In genomic region chr19:7830272-7830771, GRCh38 we compare ENCODE assay signal across 8 cellular contexts. TPM values are rescaled to one million over a fixed set of nuclear protein-coding genes. Genes with fewer than 3 reads are reported as not detected.
DNase-seq lines count a peak whose midpoint lies in the region; ATAC-seq, FAIRE-seq and TF ChIP-seq lines count a peak whose summit lies in the region.

No MANE protein-coding gene starts in this region.

- CTCF ChIA-PET in GM12878 (lab: Yijun Ruan, JAX) = no interaction called here

- H3K27me3 ChIP-seq in heart right ventricle (peaks cover 0 to 3% (median 0%) of the 10 kb centered on the region in 7 donors), GM12878 (replicated peaks in 1 of 2; ENCODE audit: control insufficient read depth in 2 of 2, insufficient read depth in 2 of 2, low read length in 1 of 2) (no peaks in the 10 kb centered on the region), lung (ENCODE audit: control insufficient read depth, insufficient read depth) (no peaks in the 10 kb centered on the region)

- H3K9me3 ChIP-seq in heart right ventricle = no peaks in the 10 kb centered on the region
- H3K9me3 ChIP-seq in GM12878 (replicated peaks; ENCODE audit: control insufficient read depth, insufficient read depth, low read length) = no peaks in the 10 kb centered on the region; the same call in 2 of the 3 replicates
- H3K9me3 ChIP-seq in lung (ENCODE audit: control insufficient read depth in 2 of 2, insufficient read depth in 1 of 2, low read length in 1 of 2) = no peaks in the 10 kb centered on the region

- TF ChIP-seq POLR2A in GM12878 (IDR thresholded peaks at IDR 0.05; ENCODE audit: low read depth, low read length) = peak; percentile 49; the same call in 1 of the 2 replicates

- no TSS peak for BruUV-seq in GM12878 (replicated peaks; lab: Mats Ljungman, UMichigan)

- RAD21 ChIA-PET in GM12878 (lab: Charles Lee; ENCODE audit: unreplicated experiment) = no interaction called here

- POLR2A ChIA-PET in GM12878 (lab: Charles Lee) = interaction anchor here (0.6 kb wide), 1 partner anchor 21 kb away, joined by 3 read pairs; no protein-coding TSS in a partner anchor

- intact Hi-C loops in heart right ventricle (cut with DNase I) (no loop called here), left ventricle myocardium superior (cut with micrococcal nuclease) (no loop called here), GM12878 (cut with micrococcal nuclease; ENCODE audit: unreplicated experiment) (no loop called here)

- H3K4me3 ChIP-seq in heart right ventricle (peak overlapping the region; percentile 33 to 77 (median 71)), GM12878 (peak overlapping the region; percentile 55; the same call in 1 of the 2 replicates), lung (peak overlapping the region; percentile 67), urinary bladder (ENCODE audit: low read depth, low read length) (peak overlapping the region; percentile 92)

- SMC1A ChIA-PET in GM12878 (lab: Charles Lee; ENCODE audit: uncharacterized antibody, unreplicated experiment) = no interaction called here

- TF ChIP-seq CTCF in heart right ventricle (IDR thresholded peaks at IDR 0.05) (no peak), GM12878 (IDR thresholded peaks at IDR 0.05 in 2 of 3, conservative IDR thresholded peaks at IDR 0.05 in 1 of 3; ENCODE audit: control insufficient read depth in 2 of 3, extremely low read depth in 1 of 3, insufficient read depth in 1 of 3, low read depth in 3 of 3, low read length in 3 of 3) (no peak), lung (IDR thresholded peaks at IDR 0.05; ENCODE audit: control extremely low read depth, extremely low read depth) (no peak)

- TF ChIP-seq EP300 in GM12878 (IDR thresholded peaks at IDR 0.05; ENCODE audit: borderline replicate concordance in 1 of 2, control insufficient read depth in 1 of 2, low read depth in 2 of 2, low read length in 2 of 2) = no peak

- peaks cover 3 to 40% (median 24%) of the 10 kb centered on the region in 9 donors for H3K4me1 ChIP-seq in heart right ventricle
- H3K4me1 ChIP-seq in GM12878 (ENCODE audit: control insufficient read depth, insufficient read depth, low read length) = peaks cover 6% of the 10 kb centered on the region
- peaks cover 0 to 28% of the 10 kb centered on the region in 2 donors for H3K4me1 ChIP-seq in lung (ENCODE audit: control insufficient read depth in 2 of 2, insufficient read depth in 2 of 2, low read length in 2 of 2)
- H3K4me1 ChIP-seq in urinary bladder (ENCODE audit: insufficient read depth) = peaks cover 3% of the 10 kb centered on the region

- FAIRE-seq in GM12878 (lab: Jason Lieb, UNC) = no peak

- H3K79me2 ChIP-seq in GM12878 (ENCODE audit: control insufficient read depth, insufficient read depth, low read length) = no peaks in the 10 kb centered on the region

- H3K27ac ChIP-seq in heart right ventricle (peak overlapping the region in 5 of 10 donors; percentile 39 to 65 (median 58)), GM12878 (ENCODE audit: control insufficient read depth, insufficient read depth) (no peak overlapping the region), lung (ENCODE audit: low read depth in 1 of 2, low read length in 1 of 2) (peak overlapping the region in 1 of 2 donors; percentile 15), urinary bladder (ENCODE audit: low read depth) (no peak overlapping the region)

- H3K9ac ChIP-seq in GM12878 (ENCODE audit: control insufficient read depth, insufficient read depth, low read length) = peak overlapping the region; percentile 20; the same call in 1 of the 2 replicates

- 1 to 2% methylated on average over 26 to 53 of the region's 53 CpGs for WGBS in heart right ventricle, 2 donors
- under 1% methylated on average over 41 of the region's 53 CpGs for WGBS in GM12878 (ENCODE audit: insufficient coverage, insufficient replicate concordance, low lambda C conversion rate, missing lambda C conversion rate)
- WGBS in lung, 2 donors = 2 to 3% methylated on average over 36 to 53 of the region's 53 CpGs
- WGBS in urinary bladder = 2% methylated on average over 53 of the region's 53 CpGs

- no peak for TF ChIP-seq RAD21 in GM12878 (IDR thresholded peaks at IDR 0.05; ENCODE audit: insufficient read depth, low read depth, low read length)

- H3K36me3 ChIP-seq in heart right ventricle (no peaks in the 10 kb centered on the region), GM12878 (ENCODE audit: control insufficient read depth in 2 of 2, insufficient read depth in 2 of 2, low read length in 1 of 2) (no peaks in the 10 kb centered on the region), lung (ENCODE audit: control insufficient read depth in 2 of 2, insufficient read depth in 2 of 2, low read length in 2 of 2) (no peaks in the 10 kb centered on the region), urinary bladder (ENCODE audit: insufficient read depth) (no peaks in the 10 kb centered on the region)

- in situ Hi-C loops in GM12878 (cut with MboI) = no loop called here

- H2AFZ ChIP-seq in GM12878 (ENCODE audit: control insufficient read depth, low read depth, low read length) = no peak overlapping the region

- peak overlapping the region; percentile 71; the same call in 1 of the 2 replicates for H3K4me2 ChIP-seq in GM12878 (ENCODE audit: control insufficient read depth, insufficient read depth)

- no peaks in the 10 kb centered on the region for H4K20me1 ChIP-seq in GM12878 (ENCODE audit: control insufficient read depth, insufficient read depth)

- DNase-seq in heart right ventricle = peak in 1 of 2 donors; percentile 28
- DNase-seq in left ventricle myocardium superior = no peak
- no peak for DNase-seq in GM12878 (ENCODE audit: low read depth, low spot score)
- no peak for DNase-seq in lung (ENCODE audit: low spot score)
- no peak for DNase-seq in COR-L47 (lab: John Stamatoyannopoulos, UW)

- no peak for ATAC-seq in heart right ventricle
- no peak for ATAC-seq in left ventricle myocardium superior
- ATAC-seq in GM12878 = no peak
- no peak for ATAC-seq in lung (ENCODE audit: insufficient read depth, low FRiP score)
- no peak for ATAC-seq in GM21529 (IDR thresholded peaks at IDR 0.05; ENCODE audit: unreplicated experiment)
- ATAC-seq in HG03565 (IDR thresholded peaks at IDR 0.05; ENCODE audit: unreplicated experiment) = no peak

RNA-seq across cellular contexts. Expression of gene EVI5L, which starts 0.3 kb away (rescaled TPM):
- total RNA-seq in heart right ventricle (10 to 100 TPM; 16.8 to 26.3 (median 20.3) TPM), left ventricle myocardium superior (23.5 TPM), GM12878 (2014; rRNA removed) (8.2 and 8.8 TPM in 2 replicates), GM12878 (2014; rRNA removed; fragmentation: Illumina TruSeq; extraction: Trizol) (5.7 and 6.4 TPM in 2 replicates), GM12878 (2021) (11.6 and 13.8 TPM in 2 replicates), lung (10 to 100 TPM; 10.7 to 18.6 TPM), urinary bladder (7.8 TPM)
- polyA plus RNA-seq in heart right ventricle (10 to 100 TPM; 12.9 to 21.0 TPM), GM12878 (2011; rRNA removed) (1.9 and 4.3 TPM in 2 replicates), GM12878 (2014; fragmentation: Illumina TruSeq; extraction: Trizol) (3.4 and 5.5 TPM in 2 replicates), GM12878 (2014; fragmentation: Nextera tagmentation; extraction: Ambion mirVana) (under 1 TPM; 0.23 to 0.33 TPM), GM12878 (2014; rRNA removed) (10.4 and 10.8 TPM in 2 replicates), GM12878 (2016; fragmentation: Nextera tagmentation; extraction: Ambion mirVana) (1 to 10 TPM; 2.0 to 4.6 TPM), lung (10 to 100 TPM; 12.3 to 12.9 TPM), urinary bladder (21.1 TPM)
- total RNA-seq in GM12878 (2013; cell fraction: nucleolus; rRNA removed) = 11.0 and 11.1 TPM in 2 replicates
- 2.1 TPM for polyA plus RNA-seq in GM12878 (2011; ENCODE audit: low read depth)
- polyA plus RNA-seq in GM12878 (2011; cell fraction: cytosol; rRNA removed) = 7.1 and 7.3 TPM in 2 replicates
- 7.9 and 9.6 TPM in 2 replicates for polyA plus RNA-seq in GM12878 (2011; cell fraction: nucleus; rRNA removed)
- 5.7 and 6.0 TPM in 2 replicates for polyA plus RNA-seq in GM12878 (2012)
- polyA minus RNA-seq in GM12878 (2011; rRNA and poly(A)+ RNA removed) = 4.2 and 12.3 TPM in 2 replicates
- 1.3 and 2.2 TPM in 2 replicates for polyA minus RNA-seq in GM12878 (2011; cell fraction: cytosol; rRNA and poly(A)+ RNA removed)
- polyA minus RNA-seq in GM12878 (2011; cell fraction: nucleus; rRNA and poly(A)+ RNA removed) = 4.1 and 6.5 TPM in 2 replicates

RNA-seq across cellular contexts. Expression of gene PRR36, which starts 43.9 kb away (rescaled TPM):
- under 1 TPM in 1 of 10 donors, not detected in 9; 0.05 TPM for total RNA-seq in heart right ventricle
- polyA plus RNA-seq in heart right ventricle = under 1 TPM; 0.01 to 0.07 TPM
- 0.15 TPM for total RNA-seq in left ventricle myocardium superior
- total RNA-seq in GM12878 (2013; cell fraction: nucleolus; rRNA removed) = not detected in 2 replicates
- total RNA-seq in GM12878 (2014; rRNA removed) = not detected in 2 replicates
- total RNA-seq in GM12878 (2014; rRNA removed; fragmentation: Illumina TruSeq; extraction: Trizol) = not detected in 2 replicates
- 0.11 TPM in 1 of 2 replicates, not detected in the other for total RNA-seq in GM12878 (2021)
- not detected for polyA plus RNA-seq in GM12878 (2011; ENCODE audit: low read depth)
- polyA plus RNA-seq in GM12878 (2011; rRNA removed) = not detected in 2 replicates
- not detected in 2 replicates for polyA plus RNA-seq in GM12878 (2011; cell fraction: cytosol; rRNA removed)
- polyA plus RNA-seq in GM12878 (2011; cell fraction: nucleus; rRNA removed) = 0.03 TPM in 1 of 2 replicates, not detected in the other
- polyA plus RNA-seq in GM12878 (2012) = 0.08 and 0.14 TPM in 2 replicates
- not detected in 2 replicates for polyA plus RNA-seq in GM12878 (2014; fragmentation: Illumina TruSeq; extraction: Trizol)
- not detected for polyA plus RNA-seq in GM12878 (2014; fragmentation: Nextera tagmentation; extraction: Ambion mirVana)
- polyA plus RNA-seq in GM12878 (2014; rRNA removed) = 0.04 TPM in 1 of 2 replicates, not detected in the other
- polyA plus RNA-seq in GM12878 (2016; fragmentation: Nextera tagmentation; extraction: Ambion mirVana) = not detected
- not detected in 2 replicates for polyA minus RNA-seq in GM12878 (2011; rRNA and poly(A)+ RNA removed)
- not detected in 2 replicates for polyA minus RNA-seq in GM12878 (2011; cell fraction: cytosol; rRNA and poly(A)+ RNA removed)
- polyA minus RNA-seq in GM12878 (2011; cell fraction: nucleus; rRNA and poly(A)+ RNA removed) = not detected in 2 replicates
- total RNA-seq in lung = 1 to 10 TPM; 1.3 to 3.4 TPM
- under 1 TPM; 0.30 to 0.89 TPM for polyA plus RNA-seq in lung
- total RNA-seq in urinary bladder = 0.11 TPM
- polyA plus RNA-seq in urinary bladder = 0.10 TPM

RNA-seq across cellular contexts. Expression of gene LRRC8E, which starts 58.0 kb away (rescaled TPM):
- 1 to 10 TPM in 5 of 10 donors, under 1 TPM in 5; 0.33 to 3.3 (median 0.99) TPM for total RNA-seq in heart right ventricle
- polyA plus RNA-seq in heart right ventricle = 1 to 10 TPM in 1 of 2 donors, under 1 TPM in 1; 0.66 to 1.2 TPM
- total RNA-seq in left ventricle myocardium superior = 3.1 TPM
- total RNA-seq in GM12878 (2013; cell fraction: nucleolus; rRNA removed) = not detected in 2 replicates
- not detected in 2 replicates for total RNA-seq in GM12878 (2014; rRNA removed)
- not detected in 2 replicates for total RNA-seq in GM12878 (2014; rRNA removed; fragmentation: Illumina TruSeq; extraction: Trizol)
- 0.16 TPM in 1 of 2 replicates, not detected in the other for total RNA-seq in GM12878 (2021)
- 0.05 TPM for polyA plus RNA-seq in GM12878 (2011; ENCODE audit: low read depth)
- polyA plus RNA-seq in GM12878 (2011; rRNA removed) = 0.04 TPM in 1 of 2 replicates, not detected in the other
- not detected in 2 replicates for polyA plus RNA-seq in GM12878 (2011; cell fraction: cytosol; rRNA removed)
- not detected in 2 replicates for polyA plus RNA-seq in GM12878 (2011; cell fraction: nucleus; rRNA removed)
- 0.20 TPM in 1 of 2 replicates, not detected in the other for polyA plus RNA-seq in GM12878 (2012)
- polyA plus RNA-seq in GM12878 (2014; fragmentation: Illumina TruSeq; extraction: Trizol) = not detected in 2 replicates
- not detected for polyA plus RNA-seq in GM12878 (2014; fragmentation: Nextera tagmentation; extraction: Ambion mirVana)
- 0.11 and 0.32 TPM in 2 replicates for polyA plus RNA-seq in GM12878 (2014; rRNA removed)
- polyA plus RNA-seq in GM12878 (2016; fragmentation: Nextera tagmentation; extraction: Ambion mirVana) = under 1 TPM in 1 of 2 experiments, not detected in 1; 0.25 TPM
- polyA minus RNA-seq in GM12878 (2011; rRNA and poly(A)+ RNA removed) = not detected in 2 replicates
- polyA minus RNA-seq in GM12878 (2011; cell fraction: cytosol; rRNA and poly(A)+ RNA removed) = not detected in 2 replicates
- 0.10 and 1.1 TPM in 2 replicates for polyA minus RNA-seq in GM12878 (2011; cell fraction: nucleus; rRNA and poly(A)+ RNA removed)
- 1 to 10 TPM; 5.9 to 8.6 TPM for total RNA-seq in lung
- 1 to 10 TPM; 3.7 to 4.6 TPM for polyA plus RNA-seq in lung
- 1.3 TPM for total RNA-seq in urinary bladder
- polyA plus RNA-seq in urinary bladder = 1.1 TPM
